ENCODE assay signal across 8 cellular contexts in the genomic region with DNA sequence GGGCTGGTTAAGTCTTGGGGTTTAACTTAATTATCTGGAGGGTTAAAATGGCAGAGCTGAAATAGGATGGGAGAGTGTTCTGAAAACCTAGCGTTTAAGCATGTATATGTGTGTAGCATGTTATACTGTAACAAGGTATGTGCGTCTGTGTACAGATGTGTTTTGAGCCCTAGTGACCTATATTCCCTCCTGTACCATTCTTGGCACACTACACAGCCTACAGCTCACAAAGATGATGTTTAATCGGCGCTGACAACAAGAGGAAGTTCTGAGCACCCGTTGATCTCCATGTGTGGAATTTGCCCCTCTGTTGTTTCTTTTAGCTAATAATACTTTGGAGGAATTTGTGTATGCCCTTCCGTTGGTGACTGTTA. TPM values are rescaled to one million over a fixed set of nuclear protein-coding genes. Genes with fewer than 3 reads are reported as not detected.
DNase-seq lines count a peak whose midpoint lies in the region; ATAC-seq and TF ChIP-seq lines count a peak whose summit lies in the region.

No MANE protein-coding gene starts in this region.

- peak; percentile 31 to 52 for DNase-seq in cardiac muscle cell (ENCODE audit: low read depth in 1 of 2, low spot score in 1 of 2)
- DNase-seq in left cardiac atrium, result no peak
- peak; percentile 16 for DNase-seq in astrocyte of the hippocampus (ENCODE audit: low read depth, low spot score)
- DNase-seq in right lobe of liver, result no peak
- no peak for DNase-seq in putamen (ENCODE audit: low spot score)
- DNase-seq in GOT3 (lab: John Stamatoyannopoulos, UW), result no peak
- DNase-seq in NCI-H2196 (lab: John Stamatoyannopoulos, UW; ENCODE audit: unreplicated experiment), result no peak

- no peaks in the 10 kb centered on the region for H3K36me3 ChIP-seq in cardiac muscle cell
- no peaks in the 10 kb centered on the region for H3K36me3 ChIP-seq in right lobe of liver
- no peaks in the 10 kb centered on the region for H3K36me3 ChIP-seq in urinary bladder (ENCODE audit: insufficient read depth)

- H3K4me3 ChIP-seq in cardiac muscle cell (peak overlapping the region; percentile 75), right lobe of liver (peak overlapping the region; percentile 81 to 86 (median 82)), urinary bladder (ENCODE audit: low read depth, low read length) (peak overlapping the region; percentile 74)

- TF ChIP-seq CTCF in cardiac muscle cell (IDR thresholded peaks at IDR 0.05; ENCODE audit: low read depth, low read length), result no peak
- TF ChIP-seq CTCF in right lobe of liver (IDR thresholded peaks at IDR 0.05), result no peak

- ATAC-seq in left cardiac atrium, result no peak
- peak in 1 of 4 donors; percentile 22 for ATAC-seq in right lobe of liver

- H3K27ac ChIP-seq in cardiac muscle cell, result peak overlapping the region; percentile 64
- H3K27ac ChIP-seq in right lobe of liver, result no peak overlapping the region
- no peak overlapping the region for H3K27ac ChIP-seq in urinary bladder (ENCODE audit: low read depth)

- H3K9me3 ChIP-seq in cardiac muscle cell (ENCODE audit: low read depth), result no peaks in the 10 kb centered on the region
- H3K9me3 ChIP-seq in right lobe of liver, result no peaks in the 10 kb centered on the region

- intact Hi-C loops in left cardiac atrium (cut with DNase I) (no loop called here), right lobe of liver (cut with DNase I) (no loop called here)

- peaks cover 2% of the 10 kb centered on the region for H3K27me3 ChIP-seq in cardiac muscle cell
- H3K27me3 ChIP-seq in right lobe of liver, result no peaks in the 10 kb centered on the region

- TF ChIP-seq POLR2A in right lobe of liver (IDR thresholded peaks at IDR 0.05), result no peak

- WGBS in right lobe of liver (ENCODE audit: insufficient coverage, low coverage, low lambda C conversion rate, missing lambda C conversion rate), result 8% methylated on average over 6 of the region's 6 CpGs
- 17% methylated on average over 6 of the region's 6 CpGs for WGBS in urinary bladder

- H3K4me1 ChIP-seq in cardiac muscle cell (ENCODE audit: low read depth) (peaks cover 19% of the 10 kb centered on the region), right lobe of liver (peaks cover 0 to 7% (median 0%) of the 10 kb centered on the region in 4 donors), urinary bladder (ENCODE audit: insufficient read depth) (peaks cover 2% of the 10 kb centered on the region)

RNA-seq across cellular contexts. Expression of a gene that starts 1.4 kb away (rescaled TPM):
- 47.0 and 63.6 TPM in 2 replicates for total RNA-seq in cardiac muscle cell
- polyA plus RNA-seq in cardiac muscle cell, result 15.7 and 20.8 TPM in 2 replicates
- total RNA-seq in left cardiac atrium, result 10 to 100 TPM; 10.8 to 11.3 TPM
- 1 to 10 TPM; 3.3 to 8.6 (median 4.6) TPM for total RNA-seq in right lobe of liver
- 26.5 TPM for total RNA-seq in urinary bladder
- 11.1 TPM for polyA plus RNA-seq in urinary bladder

Comparison
In these comparisons a context has a peak if more than half of its experiments do, and no peak if none do; other contexts are left out.
1. DNase-seq: peak in cardiac muscle cell (2 of 2) and astrocyte of the hippocampus (single experiment); none in left cardiac atrium (single experiment), right lobe of liver (0 of 3), putamen (single experiment), GOT3 (single experiment) and NCI-H2196 (single experiment).
2. Peak in every context shown above with its lines, with median percentiles within 50 percentile points of each other: H3K4me3 ChIP-seq.